In the genomic region with DNA sequence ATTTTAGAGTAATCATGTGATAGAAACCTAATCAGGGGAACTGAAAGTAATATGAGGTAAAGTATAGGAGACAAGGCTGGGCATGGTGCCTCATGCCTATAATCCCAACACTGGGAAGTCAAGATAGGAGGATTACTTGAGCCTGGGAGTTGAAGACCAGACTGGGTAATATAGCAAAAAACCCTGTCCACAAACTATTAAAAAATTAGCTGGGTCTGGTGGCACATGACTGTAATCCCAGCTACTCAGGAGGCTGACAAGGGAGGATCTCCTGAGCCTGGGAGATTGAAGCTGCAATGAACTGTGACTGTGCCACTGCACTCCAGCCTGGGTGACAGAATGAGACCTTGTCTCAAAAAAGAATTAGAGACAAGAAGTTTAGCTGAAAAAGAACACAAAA, we compare ENCODE assay signal across 24 cellular contexts.
DNase-seq lines count a peak whose midpoint lies in the region; ATAC-seq, FAIRE-seq and TF ChIP-seq lines count a peak whose summit lies in the region.
"Had no signal": no experiment of that assay in that cellular context is flagged by ENCODE, and none has a peak within 500 bp of the region (broad histone marks: within the 10 kb centered on the region; RNA-seq: fewer than 3 reads in every experiment).

No MANE protein-coding gene starts in this region.

- no peaks in the 10 kb centered on the region for H3K9me3 ChIP-seq in WERI-Rb-1 (ENCODE audit: severe bottlenecking)
- no peaks in the 10 kb centered on the region for H3K9me3 ChIP-seq in upper lobe of right lung
- H3K9me3 ChIP-seq: BE2C, BLaER1 had no signal

- intact Hi-C loops in upper lobe of right lung (cut with DNase I), result no loop called here

- no peak for TF ChIP-seq POLR2A in GM12891 (IDR thresholded peaks at IDR 0.05; ENCODE audit: low read depth, low read length)

- H3K4me3 ChIP-seq in WERI-Rb-1 (ENCODE audit: low read depth, low read length) (no peak overlapping the region), upper lobe of right lung (no peak overlapping the region)
- H3K4me3 ChIP-seq: BLaER1, GM12878 had no signal

- no peaks in the 10 kb centered on the region for H3K36me3 ChIP-seq in WERI-Rb-1
- no peaks in the 10 kb centered on the region for H3K36me3 ChIP-seq in upper lobe of right lung
- H3K36me3 ChIP-seq: BE2C, BLaER1 had no signal

- H3K27me3 ChIP-seq in WERI-Rb-1 (ENCODE audit: insufficient read depth, low read depth, severe bottlenecking), result no peaks in the 10 kb centered on the region
- no peaks in the 10 kb centered on the region for H3K27me3 ChIP-seq in upper lobe of right lung
- H3K27me3 ChIP-seq: BE2C, BLaER1 had no signal

- FAIRE-seq in GM12891 (lab: Jason Lieb, UNC), result no peak
- FAIRE-seq: A204.1, GM12878, GM19239 had no signal

- no peak for DNase-seq in GM12891 (ENCODE audit: insufficient read length, low spot score)
- peak; percentile 22 for DNase-seq in OCI-M1 (lab: John Stamatoyannopoulos, UW)
- peak; percentile 94 for DNase-seq in WERI-Rb-1
- no peak for DNase-seq in upper lobe of right lung
- DNase-seq: 8988T; ACHN; BE2C; C1 segment of cervical spinal cord; CD4-positive, alpha-beta memory T cell; CD4-positive, CD25-positive, alpha-beta regulatory T cell; CD8-positive, alpha-beta memory T cell; COR-L47; DMS 273 treated with DMSO at 0.1 percent for 48 hours; DMS153; DMS53; DMS79; DND-41; EL; GDM1 had no signal

- ATAC-seq in GM21528 (IDR thresholded peaks at IDR 0.05; ENCODE audit: low FRiP score, unreplicated experiment), result no peak
- no peak for ATAC-seq in upper lobe of right lung
- ATAC-seq: GM12878 had no signal

- TF ChIP-seq CTCF in WERI-Rb-1 (IDR thresholded peaks at IDR 0.05; ENCODE audit: low read depth, low read length), result no peak
- no peak for TF ChIP-seq CTCF in upper lobe of right lung (IDR thresholded peaks at IDR 0.05)

- H3K27ac ChIP-seq in WERI-Rb-1 (peak overlapping the region; percentile 80), upper lobe of right lung (no peak overlapping the region)
- H3K27ac ChIP-seq: BLaER1 had no signal

- no peaks in the 10 kb centered on the region for H3K4me1 ChIP-seq in upper lobe of right lung
- H3K4me1 ChIP-seq: BLaER1 had no signal

TF ChIP-seq in GM12891, 5 proteins besides CTCF, POLR2A, EP300 and RAD21:
- TF ChIP-seq POU2F2 (IDR thresholded peaks at IDR 0.05; ENCODE audit: low read depth, low read length) (no peak), SPI1 (IDR thresholded peaks at IDR 0.05; ENCODE audit: low read depth, low read length) (peak; percentile 29; the same call in 1 of the 2 replicates), PAX5 (IDR thresholded peaks at IDR 0.05; ENCODE audit: insufficient read depth, low read length, severe bottlenecking) (no peak)
TF ChIP-seq in GM12891: peak in this region for 1.

Comparison
In these comparisons a context has a peak if more than half of its experiments do, and no peak if none do; other contexts are left out.
1. DNase-seq: peak in OCI-M1 (single experiment) and WERI-Rb-1 (single experiment); none in GM12891 (single experiment) and upper lobe of right lung (single experiment).